In genomic region chr5:40570408-40571129, GRCh38 we compare ENCODE assay signal across 8 cellular contexts.
A peak's percentile ranks its signal among the peaks of the same experiment; 100 is the strongest.
DNase-seq lines count a peak whose midpoint lies in the region; ATAC-seq and TF ChIP-seq lines count a peak whose summit lies in the region.

No MANE protein-coding gene starts in this region.

- DNase-seq in GM12865 (ENCODE audit: low read depth) (peak; percentile 42), LHCN-M2 (ENCODE audit: low read depth) (peak; percentile 84), left kidney (ENCODE audit: low read depth, low spot score) (peak; percentile 24), psoas muscle (no peak), tibial artery (no peak), left lobe of liver (ENCODE audit: low spot score) (no peak), posterior cingulate gyrus (no peak)

- no peak overlapping the region for H3K4me3 ChIP-seq in GM12865 (ENCODE audit: low read depth, low read length)
- H3K4me3 ChIP-seq in psoas muscle, result no peak overlapping the region
- no peak overlapping the region for H3K4me3 ChIP-seq in tibial artery

- H3K4me1 ChIP-seq in psoas muscle (no peaks in the 10 kb centered on the region), tibial artery (no peaks in the 10 kb centered on the region)

- whole genome bisulfite sequencing in psoas muscle, 3 donors, result 90 to 94% (median 92%) methylated on average over 2 of the region's 2 CpGs

- H3K27ac ChIP-seq in psoas muscle (no peak overlapping the region), tibial artery (no peak overlapping the region)

- peak; percentile 70 for ATAC-seq in GM21717 (IDR thresholded peaks at IDR 0.05; ENCODE audit: unreplicated experiment)
- ATAC-seq in psoas muscle, result no peak
- ATAC-seq in left lobe of liver, result no peak

- intact Hi-C loops in psoas muscle (cut with DNase I), result no loop called here
- intact Hi-C loops in tibial artery (cut with DNase I; ENCODE audit: low total_unique reads), result no loop called here
- intact Hi-C loops in posterior cingulate gyrus (cut with DNase I), result no loop called here

- H3K36me3 ChIP-seq in psoas muscle (ENCODE audit: insufficient read depth in 1 of 2, low read depth in 1 of 2) (no peaks in the 10 kb centered on the region), tibial artery (no peaks in the 10 kb centered on the region)

- H3K9me3 ChIP-seq in psoas muscle (no peaks in the 10 kb centered on the region), tibial artery (no peaks in the 10 kb centered on the region)

- no peak for TF ChIP-seq CTCF in GM12865 (IDR thresholded peaks at IDR 0.05; ENCODE audit: insufficient read depth, low read depth, low read length, missing control alignments)
- no peak for TF ChIP-seq CTCF in psoas muscle (IDR thresholded peaks at IDR 0.05)
- TF ChIP-seq CTCF in tibial artery (IDR thresholded peaks at IDR 0.05), result no peak

- no peaks in the 10 kb centered on the region for H3K27me3 ChIP-seq in psoas muscle (ENCODE audit: insufficient read depth in 3 of 3, low read length in 2 of 3)
- H3K27me3 ChIP-seq in tibial artery, result no peaks in the 10 kb centered on the region

Comparison
In these comparisons a context has a peak if more than half of its experiments do, and no peak if none do; other contexts are left out.
1. DNase-seq: peak in GM12865 (single experiment), LHCN-M2 (single experiment) and left kidney (single experiment); none in psoas muscle (0 of 2), tibial artery (0 of 2), left lobe of liver (single experiment) and posterior cingulate gyrus (0 of 10).